In the genomic region with DNA sequence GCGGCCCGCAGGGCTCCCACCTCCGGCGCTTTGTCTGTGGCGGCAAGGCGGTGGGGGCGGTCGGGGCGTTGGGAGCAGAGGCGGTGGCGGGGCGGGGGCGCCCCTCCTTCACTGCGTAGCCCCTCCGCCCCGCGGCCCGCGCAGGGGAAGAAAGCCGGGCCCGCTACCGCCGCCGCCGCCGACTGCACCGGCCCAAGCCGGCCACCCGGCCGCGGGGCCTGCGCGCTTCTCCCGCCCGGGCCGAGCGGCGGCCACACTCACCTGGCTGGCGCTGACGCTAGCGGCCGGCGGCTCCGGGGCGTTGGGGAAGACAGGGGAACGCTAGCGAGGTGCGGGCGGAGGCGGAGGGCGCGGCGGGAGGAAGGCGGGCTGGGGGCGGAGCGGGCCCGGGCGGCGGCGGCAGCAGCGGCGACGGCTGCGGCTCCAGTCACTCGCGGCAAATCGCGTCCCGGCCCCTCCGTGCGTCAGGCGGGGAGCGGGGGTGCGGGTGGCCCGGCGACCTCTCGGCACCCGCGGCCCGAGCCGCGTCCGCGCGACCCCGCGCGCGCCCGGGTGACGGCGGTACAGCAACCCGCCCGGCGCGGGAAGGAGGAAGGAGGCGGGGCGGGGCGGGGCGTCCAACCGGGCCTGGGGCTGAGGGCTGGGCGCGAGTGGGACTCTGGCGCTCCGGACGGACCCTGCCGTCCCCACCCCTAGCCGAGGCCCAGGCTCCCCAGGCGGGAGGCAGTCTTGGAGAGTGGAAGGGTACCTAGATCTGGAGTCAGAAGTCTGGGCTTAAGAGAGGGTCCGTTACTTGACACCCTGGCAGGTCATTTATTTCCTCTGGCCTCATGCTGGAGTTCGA, we compare ENCODE assay signal across 8 cellular contexts.
DNase-seq lines count a peak whose midpoint lies in the region; TF ChIP-seq lines count a peak whose summit lies in the region.

A gene with protein sequence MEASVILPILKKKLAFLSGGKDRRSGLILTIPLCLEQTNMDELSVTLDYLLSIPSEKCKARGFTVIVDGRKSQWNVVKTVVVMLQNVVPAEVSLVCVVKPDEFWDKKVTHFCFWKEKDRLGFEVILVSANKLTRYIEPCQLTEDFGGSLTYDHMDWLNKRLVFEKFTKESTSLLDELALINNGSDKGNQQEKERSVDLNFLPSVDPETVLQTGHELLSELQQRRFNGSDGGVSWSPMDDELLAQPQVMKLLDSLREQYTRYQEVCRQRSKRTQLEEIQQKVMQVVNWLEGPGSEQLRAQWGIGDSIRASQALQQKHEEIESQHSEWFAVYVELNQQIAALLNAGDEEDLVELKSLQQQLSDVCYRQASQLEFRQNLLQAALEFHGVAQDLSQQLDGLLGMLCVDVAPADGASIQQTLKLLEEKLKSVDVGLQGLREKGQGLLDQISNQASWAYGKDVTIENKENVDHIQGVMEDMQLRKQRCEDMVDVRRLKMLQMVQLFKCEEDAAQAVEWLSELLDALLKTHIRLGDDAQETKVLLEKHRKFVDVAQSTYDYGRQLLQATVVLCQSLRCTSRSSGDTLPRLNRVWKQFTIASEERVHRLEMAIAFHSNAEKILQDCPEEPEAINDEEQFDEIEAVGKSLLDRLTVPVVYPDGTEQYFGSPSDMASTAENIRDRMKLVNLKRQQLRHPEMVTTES (minus strand): TSS at position 595 of the 844 bp plus-strand sequence. CDS start 72,991 bp downstream, outside the sequence.

- H3K9me3 ChIP-seq in HEK293 (ENCODE audit: control insufficient read depth, insufficient read depth, low read depth, low read length) = no peaks in the 10 kb centered on the region

- TF ChIP-seq CTCF in GM13977 (IDR thresholded peaks at IDR 0.05; ENCODE audit: extremely low read depth, insufficient read depth, missing control alignments) (no peak), HEK293 (tag by site-specific recombination; IDR thresholded peaks at IDR 0.05) (no peak), WI38 (IDR thresholded peaks at IDR 0.05; ENCODE audit: low read depth, low read length) (no peak), cardiac fibroblast (IDR thresholded peaks at IDR 0.05; ENCODE audit: low read depth, low read length) (no peak)

- peaks cover 0 to 2% of the 10 kb centered on the region in 2 experiments; a peak in 1 of 3 replicates for H3K36me3 ChIP-seq in HEK293 (ENCODE audit: control insufficient read depth in 2 of 2, insufficient read depth in 1 of 2, low read length in 2 of 2)

- CTCF ChIA-PET in HEK293 (lab: Yijun Ruan, JAX) = no interaction called here

- POLR2A ChIA-PET in HEK293 (lab: Yijun Ruan, JAX) = no interaction called here

- peak within 1 kb of the TSS; percentile 61; the same call in 1 of the 2 replicates for H3K27ac ChIP-seq in HEK293 (ENCODE audit: extremely low read depth, low read depth, low read length)

- H3K4me1 ChIP-seq in HEK293 (ENCODE audit: control insufficient read depth, insufficient read depth, low read length) = peaks cover 2% of the 10 kb centered on the region; the same call in 1 of the 2 replicates

- peak; percentile 78 for DNase-seq in GM13977 (ENCODE audit: low spot score)
- peak; percentile 66 for DNase-seq in NAMALWA (ENCODE audit: low spot score)
- peak in 1 of 2 donors; percentile 64 for DNase-seq in cardiac fibroblast (ENCODE audit: low read depth in 2 of 2)
- DNase-seq in islet precursor cell = peak; percentile 84
- DNase-seq in stimulated activated CD4-positive, alpha-beta T cell treated with anti-CD3 and anti-CD28 coated beads, Interleukin-12 subunit alpha, Interleukin-12 subunit beta, amount 100 ng/mL, for 4 hours = peak; percentile 56
- DNase-seq in DMS153 treated with DMSO at 0.1 percent for 48 hours (lab: John Stamatoyannopoulos, UW; ENCODE audit: unreplicated experiment) = no peak

- H3K4me3 ChIP-seq in HEK293 (ENCODE audit: low read depth, low read length) (peak within 1 kb of the TSS; percentile 86), WI38 (ENCODE audit: low read depth, low read length) (peak within 1 kb of the TSS; percentile 83), cardiac fibroblast (replicated peaks in 1 of 2; ENCODE audit: low read depth in 2 of 2, low read length in 2 of 2) (peak within 1 kb of the TSS; percentile 78 to 81)

- in situ Hi-C loops in GM13977 (cut with MboI; ENCODE audit: low pct_unique_long_range_greater_than_20kb, low sequenced_read_pairs, unreplicated experiment) = no loop called here

TF ChIP-seq in HEK293, 187 proteins besides CTCF, POLR2A, EP300 and RAD21 (continues in another document):
- no peak for TF ChIP-seq ZBTB7A (tag by site-specific recombination; IDR thresholded peaks at IDR 0.05; ENCODE audit: low read depth)
- TF ChIP-seq RBAK (tag by site-specific recombination; IDR thresholded peaks at IDR 0.05) = no peak
- no peak for TF ChIP-seq IKZF3 (tag by site-specific recombination; IDR thresholded peaks at IDR 0.05)
- TF ChIP-seq, protein P1, sequence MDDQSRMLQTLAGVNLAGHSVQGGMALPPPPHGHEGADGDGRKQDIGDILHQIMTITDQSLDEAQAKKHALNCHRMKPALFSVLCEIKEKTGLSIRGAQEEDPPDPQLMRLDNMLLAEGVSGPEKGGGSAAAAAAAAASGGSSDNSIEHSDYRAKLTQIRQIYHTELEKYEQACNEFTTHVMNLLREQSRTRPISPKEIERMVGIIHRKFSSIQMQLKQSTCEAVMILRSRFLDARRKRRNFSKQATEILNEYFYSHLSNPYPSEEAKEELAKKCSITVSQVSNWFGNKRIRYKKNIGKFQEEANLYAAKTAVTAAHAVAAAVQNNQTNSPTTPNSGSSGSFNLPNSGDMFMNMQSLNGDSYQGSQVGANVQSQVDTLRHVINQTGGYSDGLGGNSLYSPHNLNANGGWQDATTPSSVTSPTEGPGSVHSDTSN (CRISPR knock-in tag; IDR thresholded peaks at IDR 0.05) = peak; percentile 34; the same call in 1 of the 2 replicates
- no peak for TF ChIP-seq ZNF394 (tag by site-specific recombination; IDR thresholded peaks at IDR 0.05; ENCODE audit: borderline replicate concordance)
- TF ChIP-seq EGR2 (tag by site-specific recombination; IDR thresholded peaks at IDR 0.05; ENCODE audit: low read depth) = no peak
- TF ChIP-seq, protein P2, sequence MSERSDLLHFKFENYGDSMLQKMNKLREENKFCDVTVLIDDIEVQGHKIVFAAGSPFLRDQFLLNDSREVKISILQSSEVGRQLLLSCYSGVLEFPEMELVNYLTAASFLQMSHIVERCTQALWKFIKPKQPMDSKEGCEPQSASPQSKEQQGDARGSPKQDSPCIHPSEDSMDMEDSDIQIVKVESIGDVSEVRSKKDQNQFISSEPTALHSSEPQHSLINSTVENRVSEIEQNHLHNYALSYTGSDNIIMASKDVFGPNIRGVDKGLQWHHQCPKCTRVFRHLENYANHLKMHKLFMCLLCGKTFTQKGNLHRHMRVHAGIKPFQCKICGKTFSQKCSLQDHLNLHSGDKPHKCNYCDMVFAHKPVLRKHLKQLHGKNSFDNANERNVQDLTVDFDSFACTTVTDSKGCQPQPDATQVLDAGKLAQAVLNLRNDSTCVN (tag by site-specific recombination; optimal IDR thresholded peaks at IDR 0.05) = peak; percentile 29
- no peak for TF ChIP-seq OSR2 (tag by site-specific recombination; IDR thresholded peaks at IDR 0.05)
- TF ChIP-seq, protein P3, sequence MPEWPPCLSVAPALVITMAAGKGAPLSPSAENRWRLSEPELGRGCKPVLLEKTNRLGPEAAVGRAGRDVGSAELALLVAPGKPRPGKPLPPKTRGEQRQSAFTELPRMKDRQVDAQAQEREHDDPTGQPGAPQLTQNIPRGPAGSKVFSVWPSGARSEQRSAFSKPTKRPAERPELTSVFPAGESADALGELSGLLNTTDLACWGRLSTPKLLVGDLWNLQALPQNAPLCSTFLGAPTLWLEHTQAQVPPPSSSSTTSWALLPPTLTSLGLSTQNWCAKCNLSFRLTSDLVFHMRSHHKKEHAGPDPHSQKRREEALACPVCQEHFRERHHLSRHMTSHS (tag by site-specific recombination; IDR thresholded peaks at IDR 0.05) = no peak
- TF ChIP-seq ZNF266 (tag by site-specific recombination; IDR thresholded peaks at IDR 0.05; ENCODE audit: low read depth) = no peak
- TF ChIP-seq SCRT1 (tag by site-specific recombination; IDR thresholded peaks at IDR 0.05; ENCODE audit: borderline replicate concordance) = no peak
- peak; percentile 61; the same call in 1 of the 2 replicates for TF ChIP-seq ZNF335 (tag by site-specific recombination; conservative IDR thresholded peaks at IDR 0.05)
- TF ChIP-seq ZNF830 (tag by site-specific recombination; IDR thresholded peaks at IDR 0.05; ENCODE audit: low read depth) = no peak
- TF ChIP-seq ZNF626 (tag by site-specific recombination; IDR thresholded peaks at IDR 0.05) = no peak
- no peak for TF ChIP-seq ZFP41 (tag by site-specific recombination; IDR thresholded peaks at IDR 0.05; ENCODE audit: borderline replicate concordance)
- TF ChIP-seq ZNF174 (tag by site-specific recombination; IDR thresholded peaks at IDR 0.05) = no peak
- no peak for TF ChIP-seq TCF7L2 (IDR thresholded peaks at IDR 0.05; ENCODE audit: borderline replicate concordance, low read depth, low read length)
- TF ChIP-seq, protein P4, sequence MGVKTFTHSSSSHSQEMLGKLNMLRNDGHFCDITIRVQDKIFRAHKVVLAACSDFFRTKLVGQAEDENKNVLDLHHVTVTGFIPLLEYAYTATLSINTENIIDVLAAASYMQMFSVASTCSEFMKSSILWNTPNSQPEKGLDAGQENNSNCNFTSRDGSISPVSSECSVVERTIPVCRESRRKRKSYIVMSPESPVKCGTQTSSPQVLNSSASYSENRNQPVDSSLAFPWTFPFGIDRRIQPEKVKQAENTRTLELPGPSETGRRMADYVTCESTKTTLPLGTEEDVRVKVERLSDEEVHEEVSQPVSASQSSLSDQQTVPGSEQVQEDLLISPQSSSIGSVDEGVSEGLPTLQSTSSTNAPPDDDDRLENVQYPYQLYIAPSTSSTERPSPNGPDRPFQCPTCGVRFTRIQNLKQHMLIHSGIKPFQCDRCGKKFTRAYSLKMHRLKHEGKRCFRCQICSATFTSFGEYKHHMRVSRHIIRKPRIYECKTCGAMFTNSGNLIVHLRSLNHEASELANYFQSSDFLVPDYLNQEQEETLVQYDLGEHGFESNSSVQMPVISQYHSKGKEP (tag by site-specific recombination; IDR thresholded peaks at IDR 0.05) = no peak
- TF ChIP-seq ZNF747 (tag by site-specific recombination; IDR thresholded peaks at IDR 0.05) = no peak
- no peak for TF ChIP-seq ZNF416 (tag by site-specific recombination; IDR thresholded peaks at IDR 0.05)
- TF ChIP-seq ZNF658 (tag by site-specific recombination; IDR thresholded peaks at IDR 0.05) = no peak
- no peak for TF ChIP-seq ZNF133 (tag by site-specific recombination; IDR thresholded peaks at IDR 0.05)
